ENCODE assay signal across 16 cellular contexts in genomic region chr16:72711823-72712222, GRCh38.
DNase-seq lines count a peak whose midpoint lies in the region; ATAC-seq, FAIRE-seq and TF ChIP-seq lines count a peak whose summit lies in the region.
"Had no signal": no experiment of that assay in that cellular context is flagged by ENCODE, and none has a peak within 500 bp of the region (broad histone marks: within the 10 kb centered on the region; RNA-seq: fewer than 3 reads in every experiment).

No MANE protein-coding gene starts in this region.

- H3K9me3 Mint-ChIP-seq in osteocyte (ENCODE audit: unreplicated experiment), result peaks cover 31% of the 10 kb centered on the region

- peaks cover 16% of the 10 kb centered on the region for H3K36me3 Mint-ChIP-seq in osteocyte (ENCODE audit: unreplicated experiment)

- no peak for ATAC-seq in heart right ventricle

- peak; percentile 23 for FAIRE-seq in TTC549 (lab: Jason Lieb, UNC)
- FAIRE-seq: GM18507 had no signal

- H3K27me3 Mint-ChIP-seq in osteocyte (ENCODE audit: unreplicated experiment), result no peaks in the 10 kb centered on the region
- H3K27me3 Mint-ChIP-seq: B cell; CD4-positive, alpha-beta T cell; IgD-negative memory B cell had no signal

- peaks cover 0 to 26% (median 15%) of the 10 kb centered on the region in 4 donors for H3K9me3 ChIP-seq in esophagus muscularis mucosa
- peaks cover 0 to 45% (median 20%) of the 10 kb centered on the region in 11 donors for H3K9me3 ChIP-seq in heart right ventricle

- H3K27me3 ChIP-seq in esophagus muscularis mucosa (no peaks in the 10 kb centered on the region), heart right ventricle (no peaks in the 10 kb centered on the region)

- peaks cover 16% of the 10 kb centered on the region for H3K4me1 Mint-ChIP-seq in osteocyte (ENCODE audit: unreplicated experiment)
- H3K4me1 Mint-ChIP-seq: B cell, H9 had no signal

- no peaks in the 10 kb centered on the region for H3K4me1 ChIP-seq in esophagus muscularis mucosa
- no peaks in the 10 kb centered on the region for H3K4me1 ChIP-seq in heart right ventricle

- H3K4me3 ChIP-seq in choroid plexus epithelial cell (ENCODE audit: low read depth, low read length), result no peak overlapping the region
- H3K4me3 ChIP-seq in esophagus muscularis mucosa, result no peak overlapping the region
- no peak overlapping the region for H3K4me3 ChIP-seq in heart right ventricle

- TF ChIP-seq CTCF in choroid plexus epithelial cell (conservative IDR thresholded peaks at IDR 0.05; ENCODE audit: low read depth, low read length) (no peak), esophagus muscularis mucosa (IDR thresholded peaks at IDR 0.05) (no peak), osteocyte (IDR thresholded peaks at IDR 0.05) (no peak), heart right ventricle (IDR thresholded peaks at IDR 0.05) (no peak)

- intact Hi-C loops in esophagus muscularis mucosa (cut with DNase I), result no loop called here
- intact Hi-C loops in heart right ventricle (cut with DNase I), result no loop called here

- TF ChIP-seq EP300 in esophagus muscularis mucosa (IDR thresholded peaks at IDR 0.05), result no peak

- H3K27ac Mint-ChIP-seq in osteocyte (ENCODE audit: unreplicated experiment), result no peak overlapping the region
- H3K27ac Mint-ChIP-seq: B cell; CD4-positive, alpha-beta T cell; H9; IgD-negative memory B cell had no signal

- no peak overlapping the region for H3K4me3 Mint-ChIP-seq in osteocyte (ENCODE audit: unreplicated experiment)
- H3K4me3 Mint-ChIP-seq: B cell; CD4-positive, alpha-beta T cell; H9; IgD-negative memory B cell had no signal

- no peak for TF ChIP-seq POLR2A in esophagus muscularis mucosa (IDR thresholded peaks at IDR 0.05; ENCODE audit: low read depth)

- DNase-seq in NCI-H2227 (lab: John Stamatoyannopoulos, UW; ENCODE audit: unreplicated experiment) (peak; percentile 3), NCI-H2227 treated with DMSO at 0.1 percent for 48 hours (lab: John Stamatoyannopoulos, UW) (no peak), choroid plexus epithelial cell (ENCODE audit: low read depth) (peak; percentile 4), esophagus muscularis mucosa (ENCODE audit: extremely low spot score) (no peak), osteocyte (ENCODE audit: extremely low spot score, unreplicated experiment) (no peak), heart right ventricle (no peak)
- no peak for DNase-seq in stimulated activated CD8-positive, alpha-beta memory T cell treated with anti-CD3 and anti-CD28 coated beads, Interleukin-4, amount 100 ng/mL, for 48 hours
- DNase-seq: C1 segment of cervical spinal cord; Calu3; CD4-positive, alpha-beta T cell; GOT3; H9 had no signal

- no peak overlapping the region for H3K27ac ChIP-seq in esophagus muscularis mucosa (replicated peaks in 1 of 4)
- no peak overlapping the region for H3K27ac ChIP-seq in heart right ventricle

- H3K36me3 ChIP-seq in esophagus muscularis mucosa, result no peaks in the 10 kb centered on the region
- no peaks in the 10 kb centered on the region for H3K36me3 ChIP-seq in heart right ventricle

- WGBS in esophagus muscularis mucosa, result 100% methylated on average over 1 of the region's 1 CpG
- WGBS in heart right ventricle, 2 donors, result 97 to 100% methylated on average over 1 of the region's 1 CpG

Comparison
In these comparisons a context has a peak if more than half of its experiments do, and no peak if none do; other contexts are left out.
1. DNase-seq: peak in NCI-H2227 (single experiment) and choroid plexus epithelial cell (single experiment); none in NCI-H2227 treated with DMSO at 0.1 percent for 48 hours (single experiment), esophagus muscularis mucosa (single experiment), stimulated activated CD8-positive, alpha-beta memory T cell treated with anti-CD3 and anti-CD28 coated beads, Interleukin-4, amount 100 ng/mL, for 48 hours (single experiment), osteocyte (single experiment) and heart right ventricle (0 of 2).